In genomic region chr3:4740397-4741105, GRCh38 we compare ENCODE assay signal across 9 cellular contexts.
DNase-seq lines count a peak whose midpoint lies in the region; ATAC-seq, FAIRE-seq and TF ChIP-seq lines count a peak whose summit lies in the region.
"Had no signal": no experiment of that assay in that cellular context is flagged by ENCODE, and none has a peak within 500 bp of the region (broad histone marks: within the 10 kb centered on the region; RNA-seq: fewer than 3 reads in every experiment).

No MANE protein-coding gene starts in this region.

- no peak for FAIRE-seq in frontal cortex (lab: Jason Lieb, UNC)

- peak in 1 of 5 donors; percentile 18 for DNase-seq in CD8-positive, alpha-beta memory T cell
- DNase-seq in activated B cell treated with CpG ODN at 0.5 μM for 24 hours (no peak), fibroblast of mammary gland (ENCODE audit: low read depth) (peak; percentile 69), NCI-H510A (lab: John Stamatoyannopoulos, UW) (no peak), frontal cortex (ENCODE audit: low spot score in 2 of 2) (no peak), NCI-H526 (lab: John Stamatoyannopoulos, UW) (no peak)

- no peaks in the 10 kb centered on the region for H3K9me3 ChIP-seq in CD8-positive, alpha-beta memory T cell (ENCODE audit: low read length)

- H3K4me1 ChIP-seq in CD8-positive, alpha-beta memory T cell (ENCODE audit: insufficient read depth, low read length), result peaks cover 57% of the 10 kb centered on the region
- H3K4me1 ChIP-seq in rectal smooth muscle tissue (ENCODE audit: control insufficient read depth, insufficient read depth, low read length), result peaks cover 14% of the 10 kb centered on the region

- H3K4me1 Mint-ChIP-seq in CD8-positive, alpha-beta memory T cell, result peaks cover 58 to 63% (median 60%) of the 10 kb centered on the region in 3 donors
- H3K4me1 Mint-ChIP-seq in activated B cell treated with CpG ODN at 0.5 μM for 24 hours, result peaks cover 14% of the 10 kb centered on the region

- H3K36me3 ChIP-seq in CD8-positive, alpha-beta memory T cell (ENCODE audit: insufficient read depth, low read length), result no peaks in the 10 kb centered on the region
- H3K36me3 ChIP-seq in rectal smooth muscle tissue (ENCODE audit: control insufficient read depth, insufficient read depth, low read length), result peaks cover 4% of the 10 kb centered on the region

- H3K27me3 ChIP-seq in CD8-positive, alpha-beta memory T cell (ENCODE audit: insufficient read depth, low read length, poor library complexity, severe bottlenecking), result no peaks in the 10 kb centered on the region
- H3K27me3 ChIP-seq in rectal smooth muscle tissue (ENCODE audit: control insufficient read depth, insufficient read depth, low read length), result no peaks in the 10 kb centered on the region

- H3K27me3 Mint-ChIP-seq in CD8-positive, alpha-beta memory T cell, result no peaks in the 10 kb centered on the region
- H3K27me3 Mint-ChIP-seq in activated B cell treated with CpG ODN at 0.5 μM for 24 hours, result no peaks in the 10 kb centered on the region
- H3K27me3 Mint-ChIP-seq: memory B cell had no signal

- ATAC-seq in activated B cell treated with CpG ODN at 0.5 μM for 24 hours (ENCODE audit: low read depth) (no peak), HG03460 (IDR thresholded peaks at IDR 0.05; ENCODE audit: unreplicated experiment) (no peak)

- peak overlapping the region in 6 of 7 donors; percentile 45 to 79 (median 62) for H3K4me3 Mint-ChIP-seq in CD8-positive, alpha-beta memory T cell
- H3K4me3 Mint-ChIP-seq in activated B cell treated with CpG ODN at 0.5 μM for 24 hours, result no peak overlapping the region
- H3K4me3 Mint-ChIP-seq: memory B cell had no signal

- H3K36me3 Mint-ChIP-seq in CD8-positive, alpha-beta memory T cell, result peaks cover 16 to 54% (median 20%) of the 10 kb centered on the region in 3 donors
- H3K36me3 Mint-ChIP-seq in activated B cell treated with CpG ODN at 0.5 μM for 24 hours (ENCODE audit: low read depth), result peaks cover 90% of the 10 kb centered on the region

- TF ChIP-seq CTCF in activated B cell treated with CpG ODN at 0.5 μM for 24 hours (IDR thresholded peaks at IDR 0.05), result no peak
- TF ChIP-seq CTCF in fibroblast of mammary gland (conservative IDR thresholded peaks at IDR 0.05; ENCODE audit: control insufficient read depth, insufficient read depth, low read depth, low read length), result no peak

- H3K9ac ChIP-seq in rectal smooth muscle tissue (ENCODE audit: low read length), result no peak overlapping the region

- peak overlapping the region; percentile 3 to 95 (median 84) for H3K27ac Mint-ChIP-seq in CD8-positive, alpha-beta memory T cell
- H3K27ac Mint-ChIP-seq in activated B cell treated with CpG ODN at 0.5 μM for 24 hours, result peak overlapping the region; percentile 63

- intact Hi-C loops in activated B cell treated with CpG ODN at 0.5 μM for 24 hours (cut with micrococcal nuclease), result no loop called here

- H3K9me3 Mint-ChIP-seq in CD8-positive, alpha-beta memory T cell, result peaks cover 0 to 2% (median 2%) of the 10 kb centered on the region in 5 donors
- no peaks in the 10 kb centered on the region for H3K9me3 Mint-ChIP-seq in activated B cell treated with CpG ODN at 0.5 μM for 24 hours
- H3K9me3 Mint-ChIP-seq: memory B cell had no signal

- CTCF ChIA-PET in CD8-positive, alpha-beta memory T cell (lab: Charles Lee), result no interaction called here
- CTCF ChIA-PET in activated B cell treated with CpG ODN at 0.5 μM for 24 hours (lab: Charles Lee), result no interaction called here

- POLR2A ChIA-PET in CD8-positive, alpha-beta memory T cell (lab: Charles Lee), result no interaction called here
- POLR2A ChIA-PET in activated B cell treated with CpG ODN at 0.5 μM for 24 hours (lab: Charles Lee), result no interaction called here

- H3K4me3 ChIP-seq in CD8-positive, alpha-beta memory T cell (ENCODE audit: low read length), result peak overlapping the region; percentile 22
- H3K4me3 ChIP-seq in fibroblast of mammary gland (ENCODE audit: control insufficient read depth, low read depth, low read length), result no peak overlapping the region
- no peak overlapping the region for H3K4me3 ChIP-seq in rectal smooth muscle tissue (ENCODE audit: low read length)

- H3K27ac ChIP-seq in CD8-positive, alpha-beta memory T cell (ENCODE audit: low read depth, low read length), result peak overlapping the region; percentile 77
- peak overlapping the region; percentile 86 for H3K27ac ChIP-seq in rectal smooth muscle tissue (ENCODE audit: low read depth, low read length)
